In genomic region chr2:38733300-38733971, GRCh38 we compare ENCODE assay signal across 29 cellular contexts. TPM values are rescaled to one million over a fixed set of nuclear protein-coding genes. Genes with fewer than 3 reads are reported as not detected.
DNase-seq lines count a peak whose midpoint lies in the region; ATAC-seq, FAIRE-seq and TF ChIP-seq lines count a peak whose summit lies in the region.
"Had no signal": no experiment of that assay in that cellular context is flagged by ENCODE, and none has a peak within 500 bp of the region (broad histone marks: within the 10 kb centered on the region; RNA-seq: fewer than 3 reads in every experiment).

No MANE protein-coding gene starts in this region.

- H2BK20ac ChIP-seq in H9 (ENCODE audit: low read depth, low read length, poor library complexity, severe bottlenecking): no peak overlapping the region

- no peaks in the 10 kb centered on the region for H4K20me1 ChIP-seq in H9 (ENCODE audit: control insufficient read depth, insufficient read depth, insufficient read length)

- H3K4me1 ChIP-seq in H9 (ENCODE audit: insufficient read depth, low read length): peaks cover 7% of the 10 kb centered on the region; the same call in 1 of the 2 replicates
- peaks cover 6 to 14% (median 14%) of the 10 kb centered on the region in 3 donors for H3K4me1 ChIP-seq in pancreas
- H3K4me1 ChIP-seq: BE2C, SJSA1 had no signal

- no peak overlapping the region for H4K8ac ChIP-seq in H9 (replicated peaks; ENCODE audit: insufficient read length, low read depth, low read length)

- CTCF ChIA-PET in activated CD8-positive, alpha-beta T cell treated with anti-CD3 and anti-CD28 coated beads, Interleukin-2, amount 10 ng/mL, durations not matched to agents 7 days and 5 days (lab: Charles Lee): interaction anchor here (1.0 to 12.1 kb wide), 5 partner anchors 10 to 225 kb away, joined by 3 to 160 read pairs (median 5); no protein-coding TSS in a partner anchor
- CTCF ChIA-PET in activated CD8-positive, alpha-beta T cell treated with anti-CD3 and anti-CD28 coated beads for 36 hours (lab: Charles Lee): interaction anchor here (0.5 to 6.4 kb wide), 4 partner anchors 10 to 657 kb away, joined by 3 to 54 read pairs (median 6); partner anchors contain the start of genes CYP1B1 and HNRNPLL

- POLR2A ChIA-PET in activated CD8-positive, alpha-beta T cell treated with anti-CD3 and anti-CD28 coated beads, Interleukin-2, amount 10 ng/mL, durations not matched to agents 7 days and 5 days (lab: Charles Lee): interaction anchor here (1.6 to 2.6 kb wide), 3 partner anchors 10 to 151 kb away, joined by 5 to 21 read pairs (median 16); partner anchors contain the start of gene SRSF7
- POLR2A ChIA-PET in activated CD8-positive, alpha-beta T cell treated with anti-CD3 and anti-CD28 coated beads for 36 hours (lab: Charles Lee): interaction anchor here (0.6 to 3.6 kb wide), 9 partner anchors 10 to 418 kb away, joined by 3 to 21 read pairs (median 4); partner anchors contain the start of gene SRSF7

- no peaks in the 10 kb centered on the region for H3K27me3 Mint-ChIP-seq in activated CD8-positive, alpha-beta T cell treated with anti-CD3 and anti-CD28 coated beads, Interleukin-2, amount 10 ng/mL, durations not matched to agents 7 days and 5 days (ENCODE audit: low read depth)
- H3K27me3 Mint-ChIP-seq in activated CD8-positive, alpha-beta T cell treated with anti-CD3 and anti-CD28 coated beads for 36 hours: no peaks in the 10 kb centered on the region
- no peaks in the 10 kb centered on the region for H3K27me3 Mint-ChIP-seq in H9 (ENCODE audit: low read depth)
- H3K27me3 Mint-ChIP-seq in central memory CD8-positive, alpha-beta T cell: no peaks in the 10 kb centered on the region
- H3K27me3 Mint-ChIP-seq: naive B cell had no signal

- H2BK15ac ChIP-seq in H9 (ENCODE audit: low read depth, low read length): no peak overlapping the region

- H3K4me1 Mint-ChIP-seq in activated CD8-positive, alpha-beta T cell treated with anti-CD3 and anti-CD28 coated beads, Interleukin-2, amount 10 ng/mL, durations not matched to agents 7 days and 5 days (ENCODE audit: low read depth): peaks cover 1% of the 10 kb centered on the region
- peaks cover 6% of the 10 kb centered on the region for H3K4me1 Mint-ChIP-seq in activated CD8-positive, alpha-beta T cell treated with anti-CD3 and anti-CD28 coated beads for 36 hours (ENCODE audit: low read depth)
- H3K4me1 Mint-ChIP-seq in H9: peaks cover 7 to 13% of the 10 kb centered on the region in 2 experiments
- H3K4me1 Mint-ChIP-seq in central memory CD8-positive, alpha-beta T cell: peaks cover 20% of the 10 kb centered on the region

- no peak overlapping the region for H3K4me3 Mint-ChIP-seq in activated CD8-positive, alpha-beta T cell treated with anti-CD3 and anti-CD28 coated beads, Interleukin-2, amount 10 ng/mL, durations not matched to agents 7 days and 5 days
- no peak overlapping the region for H3K4me3 Mint-ChIP-seq in activated CD8-positive, alpha-beta T cell treated with anti-CD3 and anti-CD28 coated beads for 36 hours
- H3K4me3 Mint-ChIP-seq in H9: no peak overlapping the region
- H3K4me3 Mint-ChIP-seq in central memory CD8-positive, alpha-beta T cell: no peak overlapping the region
- H3K4me3 Mint-ChIP-seq: naive B cell had no signal

- H3K27me3 ChIP-seq in H9 (ENCODE audit: insufficient read depth, low read length) (no peaks in the 10 kb centered on the region), pancreas (no peaks in the 10 kb centered on the region)
- H3K27me3 ChIP-seq: BE2C, dorsolateral prefrontal cortex, MG63, SJSA1, upper lobe of left lung had no signal

- no peak overlapping the region for H3K14ac ChIP-seq in H9 (ENCODE audit: insufficient read depth, low read length)

- no peaks in the 10 kb centered on the region for H3K9me3 Mint-ChIP-seq in activated CD8-positive, alpha-beta T cell treated with anti-CD3 and anti-CD28 coated beads, Interleukin-2, amount 10 ng/mL, durations not matched to agents 7 days and 5 days (ENCODE audit: insufficient read depth)
- H3K9me3 Mint-ChIP-seq in activated CD8-positive, alpha-beta T cell treated with anti-CD3 and anti-CD28 coated beads for 36 hours: no peaks in the 10 kb centered on the region
- H3K9me3 Mint-ChIP-seq in H9: no peaks in the 10 kb centered on the region
- no peaks in the 10 kb centered on the region for H3K9me3 Mint-ChIP-seq in central memory CD8-positive, alpha-beta T cell
- H3K9me3 Mint-ChIP-seq: naive B cell had no signal

- H3K4me3 ChIP-seq in pancreas: no peak overlapping the region
- H3K4me3 ChIP-seq: dorsolateral prefrontal cortex, MG63, SJSA1, smooth muscle cell, upper lobe of left lung had no signal

- no peak for ATAC-seq in activated CD8-positive, alpha-beta T cell treated with anti-CD3 and anti-CD28 coated beads, Interleukin-2, amount 10 ng/mL, durations not matched to agents 7 days and 5 days
- ATAC-seq in activated CD8-positive, alpha-beta T cell treated with anti-CD3 and anti-CD28 coated beads for 36 hours: no peak
- peak; percentile 25 for ATAC-seq in central memory CD8-positive, alpha-beta T cell (replicated peaks; ENCODE audit: extremely low read depth, poor library complexity, severe bottlenecking)
- ATAC-seq in pancreas (peak; percentile 15 to 51 (median 31)), HG03108 (IDR thresholded peaks at IDR 0.05; ENCODE audit: unreplicated experiment) (no peak)
- ATAC-seq: left colon had no signal

- TF ChIP-seq CTCF in activated CD8-positive, alpha-beta T cell treated with anti-CD3 and anti-CD28 coated beads for 36 hours (IDR thresholded peaks at IDR 0.05): no peak
- TF ChIP-seq CTCF in H9 (conservative IDR thresholded peaks at IDR 0.05) (no peak), pancreas (IDR thresholded peaks at IDR 0.05) (no peak)

- no peak for DNase-seq in activated CD8-positive, alpha-beta T cell treated with anti-CD3 and anti-CD28 coated beads, Interleukin-2, amount 10 ng/mL, durations not matched to agents 7 days and 5 days
- no peak for DNase-seq in activated CD8-positive, alpha-beta T cell treated with anti-CD3 and anti-CD28 coated beads for 36 hours
- no peak for DNase-seq in H9
- no peak for DNase-seq in central memory CD8-positive, alpha-beta T cell (ENCODE audit: low spot score in 2 of 2)
- DNase-seq in pancreas: no peak
- DNase-seq in NOMO-1 treated with dmso at 0.1 percent for 144 hours (lab: John Stamatoyannopoulos, UW; ENCODE audit: unreplicated experiment): no peak
- no peak for DNase-seq in activated CD4-positive, CD25-positive, alpha-beta regulatory T cell (lab: John Stamatoyannopoulos, UW)
- DNase-seq: activated CD4-positive, alpha-beta T cell treated with anti-CD3 and anti-CD28 coated beads for 48 hours; BE2C; cerebellar nuclear complex; DMS53; dorsolateral prefrontal cortex; GOT3; left colon; mesenchymal stem cell; MG63; naive B cell; NCI-H1436; NCI-H2107; NCI-H510A; nucleus accumbens; stimulated activated CD4-positive, alpha-beta T cell treated with anti-CD3 and anti-CD28 coated beads, Interleukin-2, amount 100 ng/mL, for 24 hours; substantia nigra; T-helper 1 cell; upper lobe of left lung had no signal

- H3K79me1 ChIP-seq in H9 (ENCODE audit: insufficient read depth, low read depth, low read length, poor library complexity, severe bottlenecking): no peaks in the 10 kb centered on the region

- H3K56ac ChIP-seq in H9 (ENCODE audit: insufficient read length, low read depth, low read length): no peak overlapping the region

- H3K4ac ChIP-seq in H9 (ENCODE audit: low read depth, low read length): no peak overlapping the region

- no peak for FAIRE-seq in pancreas (lab: Jason Lieb, UNC)
- FAIRE-seq: G401.6 had no signal

- no peaks in the 10 kb centered on the region for H3K79me2 ChIP-seq in H9 (ENCODE audit: insufficient read depth, low read length)

- H2BK12ac ChIP-seq in H9 (ENCODE audit: insufficient read length, low read depth, low read length): no peak overlapping the region

- H3K23ac ChIP-seq in H9 (ENCODE audit: insufficient read length, low read depth, low read length): no peak overlapping the region

- H3K36me3 Mint-ChIP-seq in activated CD8-positive, alpha-beta T cell treated with anti-CD3 and anti-CD28 coated beads, Interleukin-2, amount 10 ng/mL, durations not matched to agents 7 days and 5 days (ENCODE audit: low read depth): peaks cover 52% of the 10 kb centered on the region
- peaks cover 39% of the 10 kb centered on the region for H3K36me3 Mint-ChIP-seq in activated CD8-positive, alpha-beta T cell treated with anti-CD3 and anti-CD28 coated beads for 36 hours (ENCODE audit: low read depth)
- H3K36me3 Mint-ChIP-seq in H9 (ENCODE audit: insufficient read depth in 1 of 3, low read depth in 3 of 3): peaks cover 8 to 30% (median 30%) of the 10 kb centered on the region in 3 experiments
- H3K36me3 Mint-ChIP-seq in central memory CD8-positive, alpha-beta T cell (ENCODE audit: insufficient read depth): peaks cover 55% of the 10 kb centered on the region

- H3T11ph ChIP-seq in H9 (ENCODE audit: low read length): no peak overlapping the region

- H3K9ac ChIP-seq in H9 (ENCODE audit: extremely low read depth, insufficient read length, low read length): no peak overlapping the region

- no peak overlapping the region for H2AFZ ChIP-seq in H9 (ENCODE audit: low read length)

- H3K27ac ChIP-seq in H9 (ENCODE audit: insufficient read length, low read depth, low read length): no peak overlapping the region
- H3K27ac ChIP-seq in pancreas: no peak overlapping the region
- H3K27ac ChIP-seq: dorsolateral prefrontal cortex, SJSA1, upper lobe of left lung had no signal

- no peak overlapping the region for H2BK5ac ChIP-seq in H9 (ENCODE audit: insufficient read length, low read length)

- no CpG with 5 or more reads among the region's 6 CpGs for WGBS in H9 (ENCODE audit: extremely low coverage, insufficient read length, low lambda C conversion rate)
- WGBS in pancreas, 2 donors: 25 to 29% methylated on average over 6 of the region's 6 CpGs

- no peak overlapping the region for H3K4me2 ChIP-seq in H9 (ENCODE audit: insufficient read depth, insufficient read length, low read length)
- H3K4me2 ChIP-seq: smooth muscle cell had no signal

- H3K36me3 ChIP-seq in pancreas: peaks cover 0 to 6% (median 0%) of the 10 kb centered on the region in 3 donors

- H2AK5ac ChIP-seq in H9 (ENCODE audit: insufficient read length, low read length): no peak overlapping the region

- H2BK120ac ChIP-seq in H9 (ENCODE audit: low read depth, low read length, poor library complexity, severe bottlenecking): no peak overlapping the region

- H4K5ac ChIP-seq in H9 (ENCODE audit: insufficient read length, low read depth, low read length): no peak overlapping the region

- intact Hi-C loops in activated CD8-positive, alpha-beta T cell treated with anti-CD3 and anti-CD28 coated beads for 36 hours (cut with micrococcal nuclease): no loop called here
- intact Hi-C loops in pancreas (cut with DNase I): loop anchor here in 1 of 3 donors (10.0 kb wide), 2 partner anchors 149 to 419 kb away; no protein-coding TSS in a partner anchor

- peak overlapping the region; percentile 53 for H3K27ac Mint-ChIP-seq in activated CD8-positive, alpha-beta T cell treated with anti-CD3 and anti-CD28 coated beads, Interleukin-2, amount 10 ng/mL, durations not matched to agents 7 days and 5 days
- no peak overlapping the region for H3K27ac Mint-ChIP-seq in activated CD8-positive, alpha-beta T cell treated with anti-CD3 and anti-CD28 coated beads for 36 hours
- H3K27ac Mint-ChIP-seq in H9: peak overlapping the region in 2 of 3 experiments; percentile 62 to 72; a peak in 2 of 7 replicates
- H3K27ac Mint-ChIP-seq in central memory CD8-positive, alpha-beta T cell (ENCODE audit: low read depth): peak overlapping the region; percentile 77

- no peaks in the 10 kb centered on the region for H3K23me2 ChIP-seq in H9 (ENCODE audit: insufficient read length, low read depth, low read length, poor library complexity, severe bottlenecking)

- no peak overlapping the region for H3K18ac ChIP-seq in H9 (ENCODE audit: insufficient read length, low read depth, low read length)

- H4K91ac ChIP-seq in H9 (ENCODE audit: insufficient read length, low read depth, low read length): no peak overlapping the region

- H3K9me3 ChIP-seq in H9 (ENCODE audit: control insufficient read depth, low read depth, low read length): no peaks in the 10 kb centered on the region
- no peaks in the 10 kb centered on the region for H3K9me3 ChIP-seq in pancreas
- H3K9me3 ChIP-seq: BE2C, MG63, SJSA1, upper lobe of left lung had no signal

RNA-seq across cellular contexts. Expression of gene SRSF7, which starts 17.7 kb away (rescaled TPM):
- 100 to 1,000 TPM; 348 to 356 TPM for total RNA-seq in activated CD8-positive, alpha-beta T cell treated with anti-CD3 and anti-CD28 coated beads, Interleukin-2, amount 10 ng/mL, durations not matched to agents 7 days and 5 days
- 100 to 1,000 TPM; 320 to 333 TPM for total RNA-seq in activated CD8-positive, alpha-beta T cell treated with anti-CD3 and anti-CD28 coated beads for 36 hours
- total RNA-seq in H9 (2021) (576 and 589 TPM in 2 replicates), pancreas (10 to 100 TPM; 27.4 to 60.8 (median 39.9) TPM)
- 100 to 1,000 TPM in 1 of 2 donors, 10 to 100 TPM in 1; 75.4 to 119 TPM for polyA plus RNA-seq in pancreas

RNA-seq across cellular contexts. Expression of gene GEMIN6, which starts 44.6 kb away (rescaled TPM):
- 10 to 100 TPM; 20.6 to 21.0 TPM for total RNA-seq in activated CD8-positive, alpha-beta T cell treated with anti-CD3 and anti-CD28 coated beads, Interleukin-2, amount 10 ng/mL, durations not matched to agents 7 days and 5 days
- 10 to 100 TPM; 30.2 to 33.4 TPM for total RNA-seq in activated CD8-positive, alpha-beta T cell treated with anti-CD3 and anti-CD28 coated beads for 36 hours
- total RNA-seq in H9 (2021) (21.9 and 22.1 TPM in 2 replicates), pancreas (1 to 10 TPM; 2.8 to 7.2 (median 5.3) TPM)
- polyA plus RNA-seq in pancreas: 1 to 10 TPM; 3.7 to 6.0 TPM

Comparison
In these comparisons a context has a peak if more than half of its experiments do, and no peak if none do; other contexts are left out.
1. ATAC-seq: peak in central memory CD8-positive, alpha-beta T cell (single experiment) and pancreas (4 of 4); none in activated CD8-positive, alpha-beta T cell treated with anti-CD3 and anti-CD28 coated beads, Interleukin-2, amount 10 ng/mL, durations not matched to agents 7 days and 5 days (single experiment), activated CD8-positive, alpha-beta T cell treated with anti-CD3 and anti-CD28 coated beads for 36 hours (single experiment) and HG03108 (single experiment).